Comparison of ENCODE assay signal across 35 cellular contexts in the genomic region with DNA sequence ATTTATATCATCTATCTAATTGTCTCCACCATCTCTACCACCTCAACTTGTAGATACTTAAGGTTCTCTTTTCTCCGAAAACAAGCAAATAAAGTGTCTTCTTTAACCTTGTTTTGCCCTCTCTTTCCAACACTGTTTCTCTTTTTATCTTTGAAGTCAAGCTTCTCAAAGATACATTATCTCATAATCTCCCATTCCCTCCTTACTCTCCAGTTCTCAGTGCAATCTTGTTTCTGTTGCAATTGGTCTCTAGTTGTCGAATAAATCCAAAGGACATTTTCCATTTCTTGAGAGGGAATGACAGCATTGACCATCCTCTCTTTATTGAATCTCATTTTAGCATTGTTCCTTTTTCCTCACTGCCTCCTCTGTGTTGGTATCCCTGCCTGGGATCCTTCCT.
"Had no signal": no experiment of that assay in that cellular context is flagged by ENCODE, and none has a peak within 500 bp of the region (broad histone marks: within the 10 kb centered on the region; RNA-seq: fewer than 3 reads in every experiment).

No MANE protein-coding gene starts in this region.

- H3K4me3 ChIP-seq: MG63 had no signal

- DNase-seq: Karpas-422, Kasumi-1, MG63, MM.1S, MV-4-11, NCI-H1048, NCI-H1092, NCI-H1092 treated with DMSO at 0.1 percent for 48 hours, NCI-H1105, NCI-H1105 treated with DMSO at 0.1 percent for 48 hours, NCI-H1417, NCI-H1417 treated with DMSO at 0.1 percent for 48 hours, NCI-H1436, NCI-H1436 treated with DMSO at 0.1 percent for 48 hours, NCI-H146, NCI-H1694, NCI-H1694 treated with DMSO at 0.1 percent for 48 hours, NCI-H187, NCI-H187 treated with DMSO at 0.1 percent for 48 hours, NCI-H1930, NCI-H2029, NCI-H2029 treated with DMSO at 0.1 percent for 48 hours, NCI-H2081, NCI-H2081 treated with DMSO at 0.1 percent for 48 hours, NCI-H2107, NCI-H2171, NCI-H2171 treated with DMSO at 0.1 percent for 48 hours, NCI-H2227 treated with DMSO at 0.1 percent for 48 hours, NCI-H226, NCI-H345, NCI-H446, NCI-H446 treated with DMSO at 0.1 percent for 48 hours, NCI-H510A, NCI-H510A treated with DMSO at 0.1 percent for 48 hours, NCI-H524 had no signal

- H3K27me3 ChIP-seq: MG63 had no signal

- H3K9me3 ChIP-seq: MG63 had no signal

- H3K36me3 ChIP-seq: MG63 had no signal
